In the genomic region with DNA sequence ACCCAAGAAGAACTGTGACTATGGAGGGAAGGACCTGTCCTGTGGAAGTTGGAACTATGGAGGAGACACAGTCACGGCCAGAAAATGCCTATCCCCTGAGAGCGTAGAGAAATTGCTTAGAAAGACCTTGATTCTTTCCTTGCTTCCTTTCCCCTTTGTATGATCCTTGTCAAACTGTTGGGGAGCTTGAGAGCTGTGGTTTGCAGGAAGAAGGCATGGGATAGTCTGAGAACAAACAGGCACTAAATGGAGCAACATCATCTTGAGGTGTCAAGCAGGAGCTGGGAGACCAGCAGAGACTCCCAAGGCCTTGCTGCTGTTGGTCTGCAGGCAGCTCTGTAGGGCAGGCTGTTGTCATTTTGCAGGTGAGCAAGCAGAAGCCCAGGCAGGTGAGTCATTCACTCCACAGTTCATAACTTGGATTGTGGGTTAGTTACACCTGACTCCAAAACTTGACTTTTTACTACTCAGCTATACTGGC, we compare ENCODE assay signal across 12 cellular contexts.
"Had no signal": no experiment of that assay in that cellular context is flagged by ENCODE, and none has a peak within 500 bp of the region (broad histone marks: within the 10 kb centered on the region; RNA-seq: fewer than 3 reads in every experiment).

No MANE protein-coding gene starts in this region.

- H3K4me3 ChIP-seq: coronary artery, psoas muscle, sigmoid colon had no signal

- H3K36me3 ChIP-seq: sigmoid colon had no signal

- H3K4me1 ChIP-seq: psoas muscle, sigmoid colon had no signal

- H3K27ac ChIP-seq: coronary artery, psoas muscle, sigmoid colon had no signal

- H3K9me3 ChIP-seq: psoas muscle, sigmoid colon had no signal

- DNase-seq: activated CD4-positive, alpha-beta T cell treated with anti-CD3 and anti-CD28 coated beads for 36 hours; activated CD8-positive, alpha-beta T cell treated with anti-CD3 and anti-CD28 coated beads, Interleukin-2, amount 10 ng/mL, durations not matched to agents 7 days and 5 days; activated naive CD4-positive, alpha-beta T cell treated with anti-CD3 and anti-CD28 coated beads, Interleukin-2, amount 10 ng/mL, durations not matched to agents 7 days and 5 days; central memory CD4-positive, alpha-beta T cell; effector CD4-positive, alpha-beta T cell; hippocampal formation; psoas muscle; sigmoid colon; stimulated activated CD4-positive, alpha-beta T cell treated with anti-CD3 and anti-CD28 coated beads, Interleukin-2, amount 100 ng/mL, for 48 hours; stimulated activated naive CD4-positive, alpha-beta T cell treated with Interleukin-2 at 50 U/mL for 16 hours had no signal

- ATAC-seq: activated CD4-positive, alpha-beta T cell treated with anti-CD3 and anti-CD28 coated beads for 36 hours; activated CD8-positive, alpha-beta T cell treated with anti-CD3 and anti-CD28 coated beads, Interleukin-2, amount 10 ng/mL, durations not matched to agents 7 days and 5 days; activated T-helper 17 cell treated with anti-CD3 and anti-CD28 coated beads, Interleukin-2, amount 50 U/mL, for 72 hours; psoas muscle had no signal

- H3K27me3 ChIP-seq: sigmoid colon had no signal
